22 cellular contexts compared by ENCODE assay signal in the genomic region with DNA sequence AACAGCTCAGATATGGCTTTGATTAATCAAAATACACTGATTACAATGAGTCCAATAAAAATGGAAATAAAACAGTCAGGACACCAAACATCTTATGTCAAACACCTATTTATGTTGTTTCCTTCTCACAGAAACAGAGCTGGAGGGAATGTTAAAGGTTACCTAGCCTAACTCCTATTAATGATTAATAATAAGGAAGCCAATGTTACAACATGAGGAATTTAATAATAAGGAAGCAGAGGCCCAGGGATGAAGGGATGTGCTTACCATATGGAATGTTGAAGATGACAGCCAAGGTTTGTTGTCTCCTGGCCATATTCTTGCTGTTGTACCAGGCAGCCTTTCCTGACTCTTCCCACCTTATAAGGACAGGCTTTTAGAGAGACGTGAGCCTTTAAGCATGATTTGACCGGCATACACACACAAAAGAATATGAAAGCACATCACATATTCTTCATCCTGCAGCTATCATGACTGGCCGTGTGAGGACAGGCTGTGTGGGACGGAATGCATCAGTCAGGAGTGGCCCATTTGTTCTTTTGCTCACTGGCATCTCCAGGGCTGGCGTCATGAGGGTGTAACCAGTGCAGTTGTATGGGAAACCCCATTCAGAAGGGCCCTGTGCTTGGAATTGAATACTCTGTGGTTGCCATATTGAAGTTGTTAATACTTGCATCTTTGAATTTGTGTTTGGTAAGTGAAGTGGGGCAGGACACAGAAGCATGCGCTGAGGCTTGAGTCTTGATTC. TPM values are rescaled to one million over a fixed set of nuclear protein-coding genes. Genes with fewer than 3 reads are reported as not detected.
"Had no signal": no experiment of that assay in that cellular context is flagged by ENCODE, and none has a peak within 500 bp of the region (broad histone marks: within the 10 kb centered on the region; RNA-seq: fewer than 3 reads in every experiment).

No MANE protein-coding gene starts in this region.

- H3K4me3 ChIP-seq: adrenal gland, cardiac muscle cell, dorsolateral prefrontal cortex, lung, suprapubic skin had no signal

- H2AFZ ChIP-seq: parathyroid adenoma had no signal

- DNase-seq: activated B cell treated with CpG ODN at 0.5 μM for 24 hours; activated CD4-positive, alpha-beta T cell treated with anti-CD3 and anti-CD28 coated beads for 48 hours; activated CD8-positive, alpha-beta T cell treated with anti-CD3 and anti-CD28 coated beads for 36 hours; activated effector memory CD4-positive, alpha-beta T cell treated with anti-CD3 and anti-CD28 coated beads, Interleukin-2, amount 50 U/mL, for 16 hours; activated T-cell treated with anti-CD3 and anti-CD28 coated beads, Interleukin-2, amount 50 U/mL, for 4 hours; adrenal gland; dorsolateral prefrontal cortex; hippocampal formation; midbrain; retina; stimulated activated CD4-positive, alpha-beta T cell treated with anti-CD3 and anti-CD28 coated beads, Interleukin-15, amount 100 ng/mL, for 24 hours; stimulated activated CD4-positive, alpha-beta T cell treated with anti-CD3 and anti-CD28 coated beads, Interleukin-4, amount 100 ng/mL, for 1 hour; stimulated activated naive CD4-positive, alpha-beta T cell treated with Interleukin-2 at 50 U/mL for 16 hours; T-helper 17 cell had no signal

- ATAC-seq: activated CD8-positive, alpha-beta T cell treated with anti-CD3 and anti-CD28 coated beads for 36 hours; activated T-cell treated with anti-CD3 and anti-CD28 coated beads, Interleukin-2, amount 50 U/mL, for 4 hours; T-helper 17 cell had no signal

- H3K9me3 ChIP-seq: adrenal gland, suprapubic skin had no signal

- H3K27ac ChIP-seq: adrenal gland, cardiac muscle cell, dorsolateral prefrontal cortex, parathyroid adenoma, suprapubic skin had no signal

- H3K4me1 ChIP-seq: adrenal gland, parathyroid adenoma, suprapubic skin had no signal

- H3K36me3 ChIP-seq: adrenal gland, cardiac muscle cell, suprapubic skin had no signal

- H3K27me3 ChIP-seq: adrenal gland, cardiac muscle cell, dorsolateral prefrontal cortex, suprapubic skin had no signal

- FAIRE-seq: endometrium had no signal

- H3K9ac ChIP-seq: parathyroid adenoma had no signal

RNA-seq across cellular contexts. Expression of gene GPRC5D, which starts 3.1 kb away (rescaled TPM):
- total RNA-seq: activated CD8-positive, alpha-beta T cell treated with anti-CD3 and anti-CD28 coated beads for 36 hours; activated T-cell treated with anti-CD3 and anti-CD28 coated beads, Interleukin-2, amount 50 U/mL, for 4 hours; adrenal gland; cardiac muscle cell; lung; myocyte; neural crest cell; skeletal muscle tissue; T-helper 17 cell had no signal
